1 cellular context compared by ENCODE assay signal in genomic region chr1:1330366-1331067, GRCh38.
A peak's percentile ranks its signal among the peaks of the same experiment; 100 is the strongest.
TF ChIP-seq lines count a peak whose summit lies in the region.

No MANE protein-coding gene starts in this region.

TF ChIP-seq in Ishikawa, 13 proteins besides CTCF, POLR2A, EP300 and RAD21:
- 0 out of 2 replicates have a peak, but pooled peaks have one; percentile 10 for TF ChIP-seq TCF12 (IDR thresholded peaks at IDR 0.05; ENCODE audit: low read depth)
- no peak for TF ChIP-seq USF1 (IDR thresholded peaks at IDR 0.05)
